10 cellular contexts compared by ENCODE assay signal in the genomic region with DNA sequence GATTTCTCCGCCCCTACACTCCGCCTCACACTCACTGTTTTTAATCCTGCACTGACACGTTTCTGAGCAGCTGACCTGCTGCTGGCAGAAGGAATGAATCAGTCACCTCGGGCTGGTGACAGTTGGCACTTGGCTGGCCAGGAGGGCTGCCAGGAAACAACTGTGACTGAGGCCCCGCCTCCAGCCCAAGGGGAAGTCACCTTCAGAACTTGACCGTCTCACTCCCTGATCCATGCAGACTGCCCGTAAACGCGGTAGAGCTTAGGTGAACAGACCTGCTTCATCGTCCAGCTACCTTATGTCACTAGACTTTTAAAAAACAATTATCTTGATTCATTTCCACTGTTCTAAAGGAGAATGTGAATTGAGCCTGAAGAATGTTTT.
DNase-seq lines count a peak whose midpoint lies in the region; ATAC-seq, FAIRE-seq and TF ChIP-seq lines count a peak whose summit lies in the region.
"Had no signal": no experiment of that assay in that cellular context is flagged by ENCODE, and none has a peak within 500 bp of the region (broad histone marks: within the 10 kb centered on the region; RNA-seq: fewer than 3 reads in every experiment).

No MANE protein-coding gene starts in this region.

- peaks cover 22% of the 10 kb centered on the region for H3K79me1 ChIP-seq in mesenchymal stem cell (replicated peaks; ENCODE audit: low read length, poor library complexity, severe bottlenecking)

- no peak overlapping the region for H2AFZ ChIP-seq in mesenchymal stem cell (ENCODE audit: low read depth, low read length)

- H3K23ac ChIP-seq in mesenchymal stem cell (ENCODE audit: low read length in 2 of 2), result no peak overlapping the region

- no peak overlapping the region for H3K4me2 ChIP-seq in mesenchymal stem cell (ENCODE audit: low read length, poor library complexity, severe bottlenecking)

- H3K4me3 ChIP-seq in breast epithelium (peak overlapping the region in 1 of 3 donors; percentile 4), upper lobe of left lung (no peak overlapping the region), mesenchymal stem cell (ENCODE audit: insufficient read depth in 1 of 2, low read depth in 1 of 2, low read length in 2 of 2) (no peak overlapping the region)

- H2BK5ac ChIP-seq in mesenchymal stem cell (ENCODE audit: low read depth, low read length, poor library complexity, severe bottlenecking), result no peak overlapping the region

- no peak overlapping the region for H2BK15ac ChIP-seq in mesenchymal stem cell (ENCODE audit: low read depth, poor library complexity, severe bottlenecking)

- peak in 1 of 4 donors; percentile 77 for TF ChIP-seq EP300 in upper lobe of left lung (IDR thresholded peaks at IDR 0.05)

- H3K14ac ChIP-seq in mesenchymal stem cell (ENCODE audit: low read length in 2 of 2), result no peak overlapping the region

- H3K9ac ChIP-seq in mesenchymal stem cell (ENCODE audit: low read length), result no peak overlapping the region

- H4K91ac ChIP-seq in mesenchymal stem cell (ENCODE audit: low read length), result no peak overlapping the region

- peak; percentile 60 to 80 for ATAC-seq in upper lobe of left lung (ENCODE audit: low FRiP score in 2 of 2)
- no peak for ATAC-seq in GM21360 (IDR thresholded peaks at IDR 0.05; ENCODE audit: unreplicated experiment)
- ATAC-seq: naive thymus-derived CD8-positive, alpha-beta T cell had no signal

- TF ChIP-seq POLR2A in breast epithelium (IDR thresholded peaks at IDR 0.05) (no peak), upper lobe of left lung (IDR thresholded peaks at IDR 0.05) (no peak), GM12891 (IDR thresholded peaks at IDR 0.05; ENCODE audit: low read depth, low read length) (no peak)

- no peak overlapping the region for H3K18ac ChIP-seq in mesenchymal stem cell (ENCODE audit: low read depth in 1 of 2, low read length in 2 of 2)

- H3K4me1 ChIP-seq in breast epithelium (peaks cover 0 to 8% of the 10 kb centered on the region in 2 donors), upper lobe of left lung (peaks cover 0 to 11% (median 7%) of the 10 kb centered on the region in 4 donors), mesenchymal stem cell (ENCODE audit: control insufficient read depth, insufficient read depth, low read depth, low read length) (no peaks in the 10 kb centered on the region)

- no peak overlapping the region for H4K8ac ChIP-seq in mesenchymal stem cell (ENCODE audit: low read length)

- H3K9me3 ChIP-seq in breast epithelium (no peaks in the 10 kb centered on the region), upper lobe of left lung (no peaks in the 10 kb centered on the region), mesenchymal stem cell (ENCODE audit: control insufficient read depth, low read length) (no peaks in the 10 kb centered on the region)

- no peak for TF ChIP-seq CTCF in breast epithelium (IDR thresholded peaks at IDR 0.05)
- no peak for TF ChIP-seq CTCF in upper lobe of left lung (IDR thresholded peaks at IDR 0.05)

- no peak overlapping the region for H2BK120ac ChIP-seq in mesenchymal stem cell (ENCODE audit: low read depth, low read length)

- intact Hi-C loops in breast epithelium (cut with DNase I; ENCODE audit: low total_unique reads), result no loop called here

- H3K27ac ChIP-seq in breast epithelium, result peak overlapping the region; percentile 71 to 85
- no peak overlapping the region for H3K27ac ChIP-seq in upper lobe of left lung
- no peak overlapping the region for H3K27ac ChIP-seq in mesenchymal stem cell (ENCODE audit: low read length, poor library complexity, severe bottlenecking)

- no peak overlapping the region for H2AK5ac ChIP-seq in mesenchymal stem cell (ENCODE audit: low read length, severe bottlenecking)

- FAIRE-seq in GM12891 (lab: Jason Lieb, UNC), result no peak

- H3K36me3 ChIP-seq in breast epithelium (no peaks in the 10 kb centered on the region), upper lobe of left lung (peaks cover 0 to 15% (median 11%) of the 10 kb centered on the region in 4 donors), mesenchymal stem cell (ENCODE audit: control insufficient read depth in 1 of 2, insufficient read depth in 2 of 2, low read depth in 1 of 2, low read length in 2 of 2) (peaks cover 53 to 91% of the 10 kb centered on the region in 2 experiments)

- no peak overlapping the region for H2BK12ac ChIP-seq in mesenchymal stem cell (ENCODE audit: low read length in 2 of 2)

- WGBS in upper lobe of left lung, 2 donors, result 44 to 59% methylated on average over 9 to 10 of the region's 10 CpGs
- WGBS in mesenchymal stem cell, result 85% methylated on average over 6 of the region's 10 CpGs

- DNase-seq in NCI-H345 (lab: John Stamatoyannopoulos, UW), result peak; percentile 6
- DNase-seq in NCI-H345 treated with DMSO at 0.1 percent for 48 hours (lab: John Stamatoyannopoulos, UW; ENCODE audit: unreplicated experiment), result no peak
- peak; percentile 87 to 94 for DNase-seq in breast epithelium (ENCODE audit: low spot score in 2 of 2)
- DNase-seq in kidney tubule cell (ENCODE audit: low spot score), result peak; percentile 90
- peak in 1 of 2 donors; percentile 87 for DNase-seq in upper lobe of left lung
- no peak for DNase-seq in GM12891 (ENCODE audit: insufficient read length, low spot score)
- no peak for DNase-seq in mesenchymal stem cell
- DNase-seq: naive thymus-derived CD8-positive, alpha-beta T cell; stimulated activated CD8-positive, alpha-beta memory T cell treated with anti-CD3 and anti-CD28 coated beads, Interleukin-4, amount 100 ng/mL, for 48 hours had no signal

- H3K4ac ChIP-seq in mesenchymal stem cell (ENCODE audit: low read depth in 1 of 2, low read length in 2 of 2), result no peak overlapping the region

- H3K27me3 ChIP-seq in breast epithelium (no peaks in the 10 kb centered on the region), upper lobe of left lung (no peaks in the 10 kb centered on the region), mesenchymal stem cell (ENCODE audit: control insufficient read depth in 1 of 2, insufficient read depth in 1 of 2, low read length in 2 of 2) (no peaks in the 10 kb centered on the region)

TF ChIP-seq in GM12891, 5 proteins besides CTCF, POLR2A, EP300 and RAD21:
- TF ChIP-seq SPI1 (IDR thresholded peaks at IDR 0.05; ENCODE audit: low read depth, low read length) (no peak), PAX5 (IDR thresholded peaks at IDR 0.05; ENCODE audit: insufficient read depth, low read length, severe bottlenecking) (no peak), POLR2AphosphoS5 (IDR thresholded peaks at IDR 0.05; ENCODE audit: low read depth, low read length) (no peak), TAF1 (IDR thresholded peaks at IDR 0.05; ENCODE audit: low read depth, low read length) (no peak), POU2F2 (IDR thresholded peaks at IDR 0.05; ENCODE audit: low read depth, low read length) (no peak)

Comparison
In these comparisons a context has a peak if more than half of its experiments do, and no peak if none do; other contexts are left out.
1. DNase-seq: peak in NCI-H345 (single experiment), breast epithelium (2 of 2) and kidney tubule cell (single experiment); none in NCI-H345 treated with DMSO at 0.1 percent for 48 hours (single experiment), GM12891 (single experiment) and mesenchymal stem cell (single experiment).
2. H3K27ac ChIP-seq: peak in breast epithelium (2 of 2); none in upper lobe of left lung (0 of 4) and mesenchymal stem cell (single experiment).